ENCODE assay signal across 1 cellular context in the genomic region with DNA sequence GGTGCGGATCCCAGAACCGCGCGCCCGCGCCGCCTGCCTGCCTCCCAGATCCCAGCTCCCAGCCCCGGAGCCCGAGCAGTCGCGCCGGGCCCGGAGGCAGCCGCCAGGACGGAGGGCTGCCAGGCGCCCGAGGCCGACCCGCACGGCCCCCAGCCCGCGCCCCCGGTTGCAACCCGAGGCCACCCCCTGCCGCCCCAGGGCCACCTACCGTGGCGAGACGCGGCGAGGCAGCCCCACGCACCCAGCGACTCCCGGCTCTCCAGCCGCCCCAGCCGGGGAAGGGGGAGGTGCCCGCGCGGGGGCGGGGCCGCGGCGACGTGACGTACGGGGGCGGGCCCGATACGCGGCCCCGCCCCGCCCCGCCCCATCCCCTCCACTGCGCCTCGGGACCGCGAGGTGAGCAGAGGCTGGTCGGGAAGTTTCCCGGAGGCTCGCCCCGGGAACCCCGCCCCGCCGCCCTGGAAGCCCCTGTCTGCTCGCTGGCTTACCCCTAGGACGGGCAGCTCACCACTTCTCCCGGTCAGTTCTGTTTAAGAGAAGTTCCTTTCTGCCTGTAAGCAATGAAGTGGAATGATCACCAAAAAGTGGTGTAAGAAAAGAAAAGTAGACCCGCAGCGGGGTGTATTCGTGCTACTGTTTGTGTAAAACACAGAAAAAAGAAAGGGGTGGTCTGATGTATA.
TF ChIP-seq lines count a peak whose summit lies in the region.

A gene (minus strand): TSS at position 288 of the 680 bp plus-strand sequence. CDS start 48,502 bp downstream, outside the sequence.

TF ChIP-seq in SK-N-SH treated with all-trans-retinoic acid at 6 μM for 48 hours, 23 proteins besides CTCF, POLR2A, EP300 and RAD21:
- TF ChIP-seq, protein P1, sequence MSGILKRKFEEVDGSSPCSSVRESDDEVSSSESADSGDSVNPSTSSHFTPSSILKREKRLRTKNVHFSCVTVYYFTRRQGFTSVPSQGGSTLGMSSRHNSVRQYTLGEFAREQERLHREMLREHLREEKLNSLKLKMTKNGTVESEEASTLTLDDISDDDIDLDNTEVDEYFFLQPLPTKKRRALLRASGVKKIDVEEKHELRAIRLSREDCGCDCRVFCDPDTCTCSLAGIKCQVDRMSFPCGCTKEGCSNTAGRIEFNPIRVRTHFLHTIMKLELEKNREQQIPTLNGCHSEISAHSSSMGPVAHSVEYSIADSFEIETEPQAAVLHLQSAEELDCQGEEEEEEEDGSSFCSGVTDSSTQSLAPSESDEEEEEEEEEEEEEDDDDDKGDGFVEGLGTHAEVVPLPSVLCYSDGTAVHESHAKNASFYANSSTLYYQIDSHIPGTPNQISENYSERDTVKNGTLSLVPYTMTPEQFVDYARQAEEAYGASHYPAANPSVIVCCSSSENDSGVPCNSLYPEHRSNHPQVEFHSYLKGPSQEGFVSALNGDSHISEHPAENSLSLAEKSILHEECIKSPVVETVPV (CRISPR knock-in tag; IDR thresholded peaks at IDR 0.05) = no peak
- TF ChIP-seq ZNF8 (CRISPR knock-in tag; IDR thresholded peaks at IDR 0.05) = peak; percentile 84
